Comparison of ENCODE assay signal across 25 cellular contexts in genomic region chr2:167297292-167297691, GRCh38. TPM values are rescaled to one million over a fixed set of nuclear protein-coding genes. Genes with fewer than 3 reads are reported as not detected.
"Had no signal": no experiment of that assay in that cellular context is flagged by ENCODE, and none has a peak within 500 bp of the region (broad histone marks: within the 10 kb centered on the region; RNA-seq: fewer than 3 reads in every experiment).

No MANE protein-coding gene starts in this region.

- ATAC-seq: foreskin keratinocyte; gastroesophageal sphincter; heart left ventricle; left cardiac atrium; left lung; left ventricle myocardium superior; lower lobe of right lung; naive thymus-derived CD8-positive, alpha-beta T cell had no signal

- H3K36me3 ChIP-seq: esophagus muscularis mucosa, gastroesophageal sphincter, heart left ventricle, left lung, lower lobe of right lung had no signal

- H3K79me2 ChIP-seq: hepatocyte had no signal

- H3K27ac ChIP-seq: coronary artery, esophagus muscularis mucosa, foreskin keratinocyte, gastroesophageal sphincter, heart left ventricle, hepatocyte, left lung, lower lobe of right lung had no signal

- DNase-seq: dermis blood vessel endothelial cell; dorsolateral prefrontal cortex; effector CD4-positive, alpha-beta T cell; effector memory CD4-positive, alpha-beta T cell; foreskin keratinocyte; heart left ventricle; hypothalamus; immature natural killer cell; left cardiac atrium; left lung; left ventricle myocardium superior; lower lobe of right lung; mesenchymal stem cell; mucosa of descending colon; naive B cell; naive thymus-derived CD8-positive, alpha-beta T cell had no signal

- H3K27ac Mint-ChIP-seq: immature natural killer cell; mesothelial cell of epicardium; naive B cell; naive thymus-derived CD8-positive, alpha-beta T cell had no signal

- H3K9me3 Mint-ChIP-seq: mesothelial cell of epicardium had no signal

- FAIRE-seq: endothelial cell of umbilical vein, frontal cortex, keratinocyte had no signal

- H3K36me3 Mint-ChIP-seq: immature natural killer cell, mesothelial cell of epicardium had no signal

- H2AFZ ChIP-seq: hepatocyte had no signal

- H3K27me3 ChIP-seq: dorsolateral prefrontal cortex had no signal

- H3K4me2 ChIP-seq: hepatocyte had no signal

- H3K4me1 ChIP-seq: foreskin keratinocyte had no signal

- H3K4me3 Mint-ChIP-seq: immature natural killer cell; mesothelial cell of epicardium; naive B cell; naive thymus-derived CD8-positive, alpha-beta T cell had no signal

- H3K4me3 ChIP-seq: coronary artery, esophagus muscularis mucosa, gastroesophageal sphincter, heart left ventricle, hepatocyte, left lung, lower lobe of right lung, mucosa of descending colon had no signal

- H3K9me3 ChIP-seq: esophagus muscularis mucosa, gastroesophageal sphincter, heart left ventricle, left lung, lower lobe of right lung, mucosa of descending colon had no signal

RNA-seq across cellular contexts. Expression of gene B3GALT1, which starts 4.5 kb away (rescaled TPM):
- total RNA-seq: dermis blood vessel endothelial cell, endothelial cell of umbilical vein, foreskin keratinocyte, lung microvascular endothelial cell had no signal
- polyA plus RNA-seq: endothelial cell of umbilical vein; foreskin keratinocyte; immature natural killer cell; naive thymus-derived CD8-positive, alpha-beta T cell had no signal
